16 cellular contexts compared by ENCODE assay signal in the genomic region with DNA sequence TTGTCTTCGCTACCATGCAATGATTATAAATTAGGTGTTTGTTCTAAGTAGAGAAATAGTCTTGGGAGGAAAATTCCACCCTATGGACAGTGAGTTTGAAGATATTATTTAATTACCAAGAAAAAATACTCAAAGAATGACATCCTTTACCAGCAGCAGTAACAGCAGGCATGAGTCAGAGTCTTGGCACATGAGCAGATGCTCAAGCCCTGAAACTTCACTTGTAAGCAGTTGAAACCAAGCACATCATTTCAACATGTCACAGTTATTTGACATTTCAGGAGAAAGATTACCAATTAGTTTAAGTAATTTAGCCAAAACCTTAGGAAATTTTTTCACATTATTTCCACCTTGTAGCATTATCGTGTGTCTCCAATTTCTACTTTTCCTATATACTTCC.
DNase-seq lines count a peak whose midpoint lies in the region; ATAC-seq and TF ChIP-seq lines count a peak whose summit lies in the region.
"Had no signal": no experiment of that assay in that cellular context is flagged by ENCODE, and none has a peak within 500 bp of the region (broad histone marks: within the 10 kb centered on the region; RNA-seq: fewer than 3 reads in every experiment).

No MANE protein-coding gene starts in this region.

- TF ChIP-seq CTCF in RWPE2 (IDR thresholded peaks at IDR 0.05; ENCODE audit: poor library complexity, severe bottlenecking) = no peak

- H3K79me2 ChIP-seq in GM23248 (ENCODE audit: insufficient read depth) = no peaks in the 10 kb centered on the region

- H3K4me1 ChIP-seq in GM23248 (ENCODE audit: insufficient read depth) = no peaks in the 10 kb centered on the region
- H3K4me1 ChIP-seq in RWPE2 (ENCODE audit: insufficient read depth, poor library complexity, severe bottlenecking) = no peaks in the 10 kb centered on the region

- peak; percentile 63 for DNase-seq in GM23248
- DNase-seq in RWPE2 (ENCODE audit: low spot score) = no peak
- DNase-seq in fibroblast of gingiva (ENCODE audit: low read depth) = peak; percentile 69
- DNase-seq in skeletal muscle cell (ENCODE audit: low read depth) = peak; percentile 65
- DNase-seq in iPS-NIHi7 (ENCODE audit: extremely low spot score) = no peak
- no peak for DNase-seq in NCI-H1436 treated with DMSO at 0.1 percent for 48 hours (lab: John Stamatoyannopoulos, UW)
- no peak for DNase-seq in NCI-H2029 (lab: John Stamatoyannopoulos, UW)
- no peak for DNase-seq in activated CD4-positive, alpha-beta T cell treated with anti-CD3 and anti-CD28 coated beads, Interleukin-2, amount 50 U/mL, for 4 hours
- DNase-seq: activated T-cell treated with anti-CD3 and anti-CD28 coated beads, Interleukin-2, amount 50 U/mL, for 24 hours; CD8-positive, alpha-beta memory T cell; effector CD8-positive, alpha-beta T cell; hypothalamus; NCI-H2171 had no signal

- WGBS in GM23248 (ENCODE audit: low coverage in 1 of 2, low lambda C conversion rate in 2 of 2, missing lambda C conversion rate in 2 of 2), 2 experiments = 15 to 20% methylated on average over 2 of the region's 2 CpGs

- H3K4me3 ChIP-seq in GM23248 (no peak overlapping the region), RWPE2 (ENCODE audit: severe bottlenecking) (no peak overlapping the region), skeletal muscle cell (ENCODE audit: low read depth, low read length) (no peak overlapping the region)
- H3K4me3 ChIP-seq: lung, skin epidermis had no signal

- no peak overlapping the region for H3K9ac ChIP-seq in GM23248

- H3K4me2 ChIP-seq in GM23248 (ENCODE audit: unreplicated experiment) = no peak overlapping the region

- no peaks in the 10 kb centered on the region for H3F3A ChIP-seq in GM23248 (ENCODE audit: insufficient read depth)

- H3K27me3 ChIP-seq in GM23248 (replicated peaks; ENCODE audit: insufficient read depth) (no peaks in the 10 kb centered on the region), RWPE2 (ENCODE audit: insufficient read depth, poor library complexity, severe bottlenecking) (no peaks in the 10 kb centered on the region)

- H3K9me3 ChIP-seq in GM23248 (ENCODE audit: low read depth) = no peaks in the 10 kb centered on the region
- no peaks in the 10 kb centered on the region for H3K9me3 ChIP-seq in RWPE2 (ENCODE audit: severe bottlenecking)

- H3K9me2 ChIP-seq in GM23248 (ENCODE audit: insufficient read depth) = no peaks in the 10 kb centered on the region

- peak; percentile 50; the same call in 2 of the 3 replicates for ATAC-seq in RWPE2 (ENCODE audit: low read depth)
- ATAC-seq: HCT116 had no signal

- no peaks in the 10 kb centered on the region for H3K36me3 ChIP-seq in GM23248 (ENCODE audit: low read depth)
- H3K36me3 ChIP-seq in RWPE2 (ENCODE audit: low read depth) = no peaks in the 10 kb centered on the region

- no peaks in the 10 kb centered on the region for H4K20me1 ChIP-seq in GM23248 (ENCODE audit: insufficient read depth)

- H2AFZ ChIP-seq in GM23248 = no peak overlapping the region

- in situ Hi-C loops in GM23248 (cut with MboI) = no loop called here

- H3K27ac ChIP-seq in GM23248 (no peak overlapping the region), RWPE2 (ENCODE audit: poor library complexity, severe bottlenecking) (no peak overlapping the region)
- H3K27ac ChIP-seq: skin epidermis had no signal

Comparison
In these comparisons a context has a peak if more than half of its experiments do, and no peak if none do; other contexts are left out.
1. DNase-seq: peak in GM23248 (single experiment), fibroblast of gingiva (single experiment) and skeletal muscle cell (single experiment); none in RWPE2 (single experiment), iPS-NIHi7 (single experiment), NCI-H1436 treated with DMSO at 0.1 percent for 48 hours (single experiment), NCI-H2029 (single experiment) and activated CD4-positive, alpha-beta T cell treated with anti-CD3 and anti-CD28 coated beads, Interleukin-2, amount 50 U/mL, for 4 hours (0 of 2).